Comparison of ENCODE assay signal across 15 cellular contexts in the genomic region with DNA sequence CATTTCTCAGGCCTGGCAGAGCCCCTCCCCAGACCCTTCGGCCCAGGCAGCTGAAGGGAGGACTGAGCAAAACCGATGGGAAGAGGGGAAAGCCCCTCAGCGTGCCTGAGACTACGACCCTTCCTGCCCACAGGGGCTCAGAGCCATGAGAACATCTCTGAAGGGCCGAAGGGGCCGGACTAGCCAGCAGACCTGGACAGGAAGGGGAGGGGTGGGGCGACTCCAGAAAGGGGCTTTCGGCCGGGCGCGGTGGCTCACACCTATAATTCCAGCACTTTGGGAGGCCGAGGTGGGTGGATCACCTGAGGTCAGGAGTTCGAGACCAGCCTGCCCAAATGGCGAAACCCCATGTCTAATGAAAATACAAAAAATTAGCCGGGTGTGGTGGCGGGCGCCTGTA.
"Had no signal": no experiment of that assay in that cellular context is flagged by ENCODE, and none has a peak within 500 bp of the region (broad histone marks: within the 10 kb centered on the region; RNA-seq: fewer than 3 reads in every experiment).

No MANE protein-coding gene starts in this region.

- H3K36me3 ChIP-seq: colonic mucosa, neutrophil, transverse colon had no signal

- H3K4me3 ChIP-seq: colonic mucosa, smooth muscle cell, testis, transverse colon had no signal

- H3K4me3 Mint-ChIP-seq: immature natural killer cell; nephron progenitor cell; stimulated activated memory B cell treated with anti-CD40 and anti-IgM and Interleukin-4, amounts not matched to agents 10 μg/mL and 1 μg/mL and 100 μg/mL, for 72 hours; stimulated activated naive CD8-positive, alpha-beta T cell treated with anti-CD3 and anti-CD28 coated beads, Interleukin-15, Interleukin-2, amounts not matched to agents 100 ng/mL and 50 ng/mL, for 24 hours had no signal

- H3K4me2 ChIP-seq: smooth muscle cell had no signal

- H3K4me1 Mint-ChIP-seq: immature natural killer cell had no signal

- DNase-seq: cerebellar nuclear complex; colonic mucosa; effector CD4-positive, alpha-beta T cell; foreskin melanocyte; immature natural killer cell; left cardiac atrium; nephron progenitor cell; stimulated activated CD4-positive, alpha-beta T cell treated with anti-CD3 and anti-CD28 coated beads, Interleukin-1b, Interleukin-23, amount 100 ng/mL, for 48 hours; stimulated activated CD4-positive, alpha-beta T cell treated with anti-CD3 and anti-CD28 coated beads, Interleukin-4, amount 100 ng/mL, for 24 hours; testis; transverse colon had no signal

- H3K27ac Mint-ChIP-seq: immature natural killer cell; stimulated activated naive CD8-positive, alpha-beta T cell treated with anti-CD3 and anti-CD28 coated beads, Interleukin-15, Interleukin-2, amounts not matched to agents 100 ng/mL and 50 ng/mL, for 24 hours had no signal

- ATAC-seq: left cardiac atrium; stimulated activated memory B cell treated with anti-CD40 and anti-IgM and Interleukin-4, amounts not matched to agents 10 μg/mL and 1 μg/mL and 100 μg/mL, for 72 hours had no signal

- H3K4me1 ChIP-seq: colonic mucosa, testis, transverse colon had no signal

- H3K27me3 Mint-ChIP-seq: stimulated activated memory B cell treated with anti-CD40 and anti-IgM and Interleukin-4, amounts not matched to agents 10 μg/mL and 1 μg/mL and 100 μg/mL, for 72 hours; stimulated activated naive CD8-positive, alpha-beta T cell treated with anti-CD3 and anti-CD28 coated beads, Interleukin-15, Interleukin-2, amounts not matched to agents 100 ng/mL and 50 ng/mL, for 24 hours had no signal

- H3K27ac ChIP-seq: colonic mucosa, neutrophil, testis, transverse colon had no signal

- H3K9me3 Mint-ChIP-seq: immature natural killer cell had no signal

- H3K27me3 ChIP-seq: colonic mucosa, neutrophil, testis, transverse colon had no signal

- H3K9me3 ChIP-seq: colonic mucosa, neutrophil, testis, transverse colon had no signal
